Comparison of ENCODE assay signal across 11 cellular contexts in the genomic region with DNA sequence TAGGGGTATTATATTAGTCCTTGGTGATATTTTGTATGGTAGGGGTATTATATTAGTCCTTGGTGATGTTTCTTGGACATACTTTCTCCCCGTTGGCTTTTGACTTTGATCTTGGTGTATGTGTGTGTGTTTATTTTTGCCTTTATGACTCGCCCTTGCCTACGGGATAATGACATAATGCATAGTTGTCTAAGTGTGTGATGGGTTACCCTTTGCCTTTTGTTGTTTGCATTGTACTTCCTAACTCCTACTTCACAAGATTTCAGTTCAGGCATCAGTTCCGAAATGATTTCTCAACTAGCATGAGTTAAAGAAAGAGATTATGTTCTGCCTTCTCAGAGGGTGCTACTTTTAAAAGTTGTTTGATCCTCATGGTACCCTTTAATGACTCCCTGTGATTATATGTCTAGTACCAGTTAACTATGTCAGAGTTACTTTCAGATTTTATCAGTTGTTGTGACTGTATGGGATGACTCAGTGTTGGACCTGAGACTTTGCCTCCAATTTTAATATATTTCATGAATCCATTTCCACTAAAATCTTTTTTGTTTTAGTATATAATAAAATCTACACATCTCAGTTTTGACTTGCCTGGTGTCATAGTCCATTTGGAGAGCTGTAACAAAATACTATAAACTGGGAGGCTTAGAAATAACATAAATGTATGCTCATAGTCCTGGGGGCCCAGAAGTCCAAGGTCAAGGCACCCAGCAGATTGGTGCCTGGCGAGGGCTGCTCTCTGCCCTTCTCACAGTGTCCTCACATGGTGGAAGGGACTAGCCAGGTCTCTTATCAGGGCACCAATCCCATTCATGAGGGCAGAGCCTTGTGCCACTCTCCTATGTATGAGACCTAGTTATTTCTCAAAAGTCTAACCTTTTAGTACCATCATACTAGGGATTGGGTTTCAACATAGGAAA. TPM values are rescaled to one million over a fixed set of nuclear protein-coding genes. Genes with fewer than 3 reads are reported as not detected.
DNase-seq lines count a peak whose midpoint lies in the region; ATAC-seq and TF ChIP-seq lines count a peak whose summit lies in the region.
"Had no signal": no experiment of that assay in that cellular context is flagged by ENCODE, and none has a peak within 500 bp of the region (broad histone marks: within the 10 kb centered on the region; RNA-seq: fewer than 3 reads in every experiment).

No MANE protein-coding gene starts in this region.

- ATAC-seq in HCT116 (peak; percentile 37), GM21381 (IDR thresholded peaks at IDR 0.05; ENCODE audit: unreplicated experiment) (no peak), GM21576 (IDR thresholded peaks at IDR 0.05; ENCODE audit: unreplicated experiment) (no peak)

- H3K27ac ChIP-seq in HCT116 (ENCODE audit: low read depth, low read length): no peak overlapping the region; the same call in 1 of the 2 replicates
- H3K27ac ChIP-seq in hepatocyte: peak overlapping the region; percentile 22

- no peak for TF ChIP-seq RAD21 in HCT116 (IDR thresholded peaks at IDR 0.05; ENCODE audit: low read depth)

- RAD21 ChIA-PET in HCT116 (lab: Charles Lee; ENCODE audit: low non-redundant PET in 1 of 2, low total read pairs in 2 of 2, uncharacterized antibody in 2 of 2, unreplicated experiment in 2 of 2): no interaction called here

- peaks cover 0 to 28% of the 10 kb centered on the region in 2 experiments; a peak in 3 of 4 replicates for H3K4me1 ChIP-seq in HCT116 (ENCODE audit: control insufficient read depth in 1 of 2, insufficient read depth in 2 of 2, low read length in 2 of 2)
- H3K4me1 ChIP-seq in adipocyte (ENCODE audit: control insufficient read depth, insufficient read depth, low read length): peaks cover 9% of the 10 kb centered on the region
- peaks cover 5% of the 10 kb centered on the region for H3K4me1 ChIP-seq in hepatocyte (ENCODE audit: insufficient read depth)

- H3K9me3 ChIP-seq in HCT116 (ENCODE audit: control insufficient read depth in 1 of 2, insufficient read depth in 1 of 2, low read depth in 1 of 2, low read length in 2 of 2) (peaks cover 0 to 3% of the 10 kb centered on the region in 2 experiments; a peak in 1 of 4 replicates), adipocyte (ENCODE audit: control insufficient read depth, low read length) (no peaks in the 10 kb centered on the region), hepatocyte (ENCODE audit: low read depth) (no peaks in the 10 kb centered on the region)

- H3K9me2 ChIP-seq in HCT116 (ENCODE audit: insufficient read depth) (no peaks in the 10 kb centered on the region), hepatocyte (replicated peaks; ENCODE audit: insufficient read depth) (no peaks in the 10 kb centered on the region)

- no peak overlapping the region for H3K4me3 ChIP-seq in HCT116 (replicated peaks in 1 of 2; ENCODE audit: low read depth in 1 of 2, low read length in 2 of 2)
- no peak overlapping the region for H3K4me3 ChIP-seq in adipocyte (ENCODE audit: low read length)
- H3K4me3 ChIP-seq in hepatocyte: no peak overlapping the region

- H3K27me3 ChIP-seq in HCT116 (ENCODE audit: insufficient read depth, low read length) (no peaks in the 10 kb centered on the region), adipocyte (replicated peaks; ENCODE audit: control insufficient read depth, insufficient read depth, low read length) (no peaks in the 10 kb centered on the region), hepatocyte (no peaks in the 10 kb centered on the region)

- H3K9ac ChIP-seq in HCT116 (ENCODE audit: low read length) (no peak overlapping the region), adipocyte (ENCODE audit: low read length) (no peak overlapping the region)

- CTCF ChIA-PET in HCT116 (lab: Charles Lee): no interaction called here

- TF ChIP-seq CTCF in HCT116 (IDR thresholded peaks at IDR 0.05 in 2 of 3, conservative IDR thresholded peaks at IDR 0.05 in 1 of 3; ENCODE audit: borderline replicate concordance in 1 of 3, insufficient read depth in 1 of 3, low read depth in 2 of 3, low read length in 2 of 3) (no peak), hepatocyte (IDR thresholded peaks at IDR 0.05; ENCODE audit: poor library complexity) (no peak)

- DNase-seq in A172 (ENCODE audit: low spot score) (peak; percentile 27), HCT116 (ENCODE audit: low read depth, low spot score) (peak; percentile 21), adipocyte (ENCODE audit: low read depth) (peak; percentile 32), hepatocyte (ENCODE audit: low spot score) (no peak), NCI-H187 treated with DMSO at 0.1 percent for 48 hours (lab: John Stamatoyannopoulos, UW) (no peak), NCI-H2171 (lab: John Stamatoyannopoulos, UW) (no peak)
- DNase-seq: caudate nucleus, hypothalamus, NCI-H2227 treated with DMSO at 0.1 percent for 48 hours had no signal

- H4K20me1 ChIP-seq in HCT116 (ENCODE audit: insufficient read depth) (peaks cover 13% of the 10 kb centered on the region; the same call in 1 of the 2 replicates), hepatocyte (ENCODE audit: insufficient read depth, poor library complexity, severe bottlenecking) (peaks cover 61% of the 10 kb centered on the region)

- POLR2A ChIA-PET in HCT116 (lab: Charles Lee): no interaction called here

- no peak overlapping the region for H2AFZ ChIP-seq in HCT116 (ENCODE audit: low read depth, low read length, poor library complexity, severe bottlenecking)
- no peak overlapping the region for H2AFZ ChIP-seq in hepatocyte

- no peak for TF ChIP-seq POLR2A in HCT116 (IDR thresholded peaks at IDR 0.05; ENCODE audit: borderline replicate concordance, extremely low read depth, insufficient read depth, insufficient read length)

- intact Hi-C loops in HCT116 (cut with micrococcal nuclease): loop anchor here (10.0 kb wide), 1 partner anchor 125 kb away; no protein-coding TSS in a partner anchor

- peak overlapping the region; percentile 19; the same call in 1 of the 2 replicates for H3K4me2 ChIP-seq in HCT116 (ENCODE audit: low read length)
- H3K4me2 ChIP-seq in hepatocyte: peak overlapping the region; percentile 34

- BruUV-seq in HCT116 (replicated peaks; lab: Mats Ljungman, UMichigan): no TSS peak

- H3K36me3 ChIP-seq in HCT116 (ENCODE audit: control insufficient read depth in 1 of 2, insufficient read depth in 2 of 2, low read length in 2 of 2) (no peaks in the 10 kb centered on the region), adipocyte (ENCODE audit: control insufficient read depth, insufficient read depth, low read length, severe bottlenecking) (no peaks in the 10 kb centered on the region), hepatocyte (replicated peaks; ENCODE audit: insufficient read depth, low read depth) (no peaks in the 10 kb centered on the region)

- peaks cover 95% of the 10 kb centered on the region for H3K79me2 ChIP-seq in HCT116 (ENCODE audit: insufficient read depth, low read length)
- peaks cover 98% of the 10 kb centered on the region for H3K79me2 ChIP-seq in hepatocyte

- WGBS in hepatocyte (ENCODE audit: low lambda C conversion rate, missing lambda C conversion rate): 57% methylated on average over 5 of the region's 5 CpGs

TF ChIP-seq in HCT116, 20 proteins besides CTCF, POLR2A, EP300 and RAD21 (continues in another document):
- TF ChIP-seq CEBPB (IDR thresholded peaks at IDR 0.05; ENCODE audit: low read depth) (no peak), EGR1 (IDR thresholded peaks at IDR 0.05; ENCODE audit: low read depth) (no peak), SP1 (IDR thresholded peaks at IDR 0.05; ENCODE audit: low read depth) (peak; percentile 13; the same call in 1 of the 2 replicates), JUND (IDR thresholded peaks at IDR 0.05) (peak; percentile 40), ZFX (IDR thresholded peaks at IDR 0.05) (no peak), EZH2 (IDR thresholded peaks at IDR 0.05) (no peak), SIN3A (IDR thresholded peaks at IDR 0.05; ENCODE audit: low read depth) (no peak), SRF (IDR thresholded peaks at IDR 0.05; ENCODE audit: low read depth) (no peak), CBX3 (IDR thresholded peaks at IDR 0.05; ENCODE audit: low read depth) (no peak), EZH2phosphoT487 (IDR thresholded peaks at IDR 0.05; ENCODE audit: borderline replicate concordance) (no peak), ELF1 (IDR thresholded peaks at IDR 0.05; ENCODE audit: borderline replicate concordance, low read depth) (no peak), FOSL1 (IDR thresholded peaks at IDR 0.05; ENCODE audit: low read depth) (peak; percentile 30; the same call in 1 of the 2 replicates)
- TF ChIP-seq, protein P1, sequence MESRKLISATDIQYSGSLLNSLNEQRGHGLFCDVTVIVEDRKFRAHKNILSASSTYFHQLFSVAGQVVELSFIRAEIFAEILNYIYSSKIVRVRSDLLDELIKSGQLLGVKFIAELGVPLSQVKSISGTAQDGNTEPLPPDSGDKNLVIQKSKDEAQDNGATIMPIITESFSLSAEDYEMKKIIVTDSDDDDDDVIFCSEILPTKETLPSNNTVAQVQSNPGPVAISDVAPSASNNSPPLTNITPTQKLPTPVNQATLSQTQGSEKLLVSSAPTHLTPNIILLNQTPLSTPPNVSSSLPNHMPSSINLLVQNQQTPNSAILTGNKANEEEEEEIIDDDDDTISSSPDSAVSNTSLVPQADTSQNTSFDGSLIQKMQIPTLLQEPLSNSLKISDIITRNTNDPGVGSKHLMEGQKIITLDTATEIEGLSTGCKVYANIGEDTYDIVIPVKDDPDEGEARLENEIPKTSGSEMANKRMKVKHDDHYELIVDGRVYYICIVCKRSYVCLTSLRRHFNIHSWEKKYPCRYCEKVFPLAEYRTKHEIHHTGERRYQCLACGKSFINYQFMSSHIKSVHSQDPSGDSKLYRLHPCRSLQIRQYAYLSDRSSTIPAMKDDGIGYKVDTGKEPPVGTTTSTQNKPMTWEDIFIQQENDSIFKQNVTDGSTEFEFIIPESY (IDR thresholded peaks at IDR 0.05; ENCODE audit: extremely low read depth, insufficient replicate concordance, low read length): no peak

RNA-seq across cellular contexts. Expression of a gene that starts 34.1 kb away (rescaled TPM):
- 28.9 and 32.0 TPM in 2 replicates for total RNA-seq in A172 (2014; rRNA removed; shearing (Covaris generic))
- total RNA-seq in HCT116 (2021; ENCODE audit: unreplicated experiment): 42.6 TPM
- polyA plus RNA-seq in HCT116 (2012): 23.5 and 25.3 TPM in 2 replicates
- 30.4 TPM in 2 replicates for total RNA-seq in hepatocyte
- polyA plus RNA-seq in hepatocyte: 25.3 and 28.9 TPM in 2 replicates

Comparison
In these comparisons a context has a peak if more than half of its experiments do, and no peak if none do; other contexts are left out.
1. DNase-seq: peak in A172 (single experiment), HCT116 (single experiment) and adipocyte (single experiment); none in hepatocyte (single experiment), NCI-H187 treated with DMSO at 0.1 percent for 48 hours (single experiment) and NCI-H2171 (single experiment).